ENCODE assay signal across 25 cellular contexts in genomic region chr10:93753621-93754250, GRCh38. TPM values are rescaled to one million over a fixed set of nuclear protein-coding genes. Genes with fewer than 3 reads are reported as not detected.
DNase-seq lines count a peak whose midpoint lies in the region; ATAC-seq, FAIRE-seq and TF ChIP-seq lines count a peak whose summit lies in the region.
"Had no signal": no experiment of that assay in that cellular context is flagged by ENCODE, and none has a peak within 500 bp of the region (broad histone marks: within the 10 kb centered on the region; RNA-seq: fewer than 3 reads in every experiment).

No MANE protein-coding gene starts in this region.

- no peak overlapping the region for H3K4me2 ChIP-seq in hepatocyte

- TF ChIP-seq CTCF in bronchial epithelial cell (IDR thresholded peaks at IDR 0.05; ENCODE audit: insufficient read depth, low read length, severe bottlenecking) (no peak), hepatocyte (IDR thresholded peaks at IDR 0.05; ENCODE audit: poor library complexity) (no peak)

- no peak for DNase-seq in bronchial epithelial cell (ENCODE audit: low read depth)
- peak; percentile 38 for DNase-seq in hepatocyte (ENCODE audit: low spot score)
- DNase-seq: activated T-cell treated with anti-CD3 and anti-CD28 coated beads, Interleukin-2, amount 50 U/mL, for 1 hour; CD8-positive, alpha-beta T cell; dermis blood vessel endothelial cell; DMS79; foreskin keratinocyte; NCI-H2029; NCI-H2227 treated with DMSO at 0.1 percent for 48 hours; OCI-M1; SHP77 treated with DMSO at 0.1 percent for 48 hours; stimulated activated CD8-positive, alpha-beta memory T cell treated with anti-CD3 and anti-CD28 coated beads, Interleukin-4, amount 100 ng/mL, for 48 hours; uterus had no signal

- H2AFZ ChIP-seq in hepatocyte: no peak overlapping the region

- H3K27me3 ChIP-seq in HUES6 (ENCODE audit: control insufficient read depth, insufficient read depth, low read length) (peaks cover 6% of the 10 kb centered on the region; the same call in 1 of the 2 replicates), bronchial epithelial cell (ENCODE audit: control insufficient read depth, insufficient read depth, low read length) (peaks cover 1% of the 10 kb centered on the region), hepatocyte (peaks cover 2% of the 10 kb centered on the region), rectal smooth muscle tissue (ENCODE audit: control insufficient read depth, insufficient read depth, low read length) (no peaks in the 10 kb centered on the region)
- H3K27me3 ChIP-seq: adrenal gland, cardiac muscle cell, right atrium auricular region, uterus had no signal

- peak; percentile 58 for FAIRE-seq in bronchial epithelial cell (lab: Jason Lieb, UNC)
- FAIRE-seq: islet of Langerhans had no signal

- H4K20me1 ChIP-seq in hepatocyte (ENCODE audit: insufficient read depth, poor library complexity, severe bottlenecking): no peaks in the 10 kb centered on the region

- H3K9ac ChIP-seq in HUES6 (ENCODE audit: low read length) (peak overlapping the region; percentile 19), rectal smooth muscle tissue (ENCODE audit: low read length) (no peak overlapping the region)

- 46% methylated on average over 3 of the region's 3 CpGs for WGBS in hepatocyte (ENCODE audit: low lambda C conversion rate, missing lambda C conversion rate)

- ATAC-seq in HG03565 (IDR thresholded peaks at IDR 0.05; ENCODE audit: unreplicated experiment) (no peak), GM18505 (IDR thresholded peaks at IDR 0.05; ENCODE audit: unreplicated experiment) (no peak), HG03378 (IDR thresholded peaks at IDR 0.05; ENCODE audit: unreplicated experiment) (no peak)
- ATAC-seq: CD8-positive, alpha-beta T cell had no signal

- no peak overlapping the region for H3K4me3 ChIP-seq in HUES6 (ENCODE audit: low read depth, low read length)
- H3K4me3 ChIP-seq in bronchial epithelial cell (ENCODE audit: low read depth, low read length): no peak overlapping the region
- H3K4me3 ChIP-seq in hepatocyte: no peak overlapping the region
- no peak overlapping the region for H3K4me3 ChIP-seq in rectal smooth muscle tissue (ENCODE audit: low read length)
- H3K4me3 ChIP-seq: adrenal gland, cardiac muscle cell, right atrium auricular region, uterus had no signal

- H3K4me1 ChIP-seq in HUES6 (ENCODE audit: control insufficient read depth, insufficient read depth, low read length) (peaks cover 91% of the 10 kb centered on the region), hepatocyte (ENCODE audit: insufficient read depth) (peaks cover 31% of the 10 kb centered on the region), rectal smooth muscle tissue (ENCODE audit: control insufficient read depth, insufficient read depth, low read length) (peaks cover 28% of the 10 kb centered on the region)
- H3K4me1 ChIP-seq: foreskin keratinocyte, uterus had no signal

- no peak for TF ChIP-seq POLR2A in GM18505 (IDR thresholded peaks at IDR 0.05; ENCODE audit: borderline replicate concordance, extremely low read depth, insufficient read depth, insufficient read length)

- H3K9me3 ChIP-seq in HUES6 (ENCODE audit: control insufficient read depth, insufficient read depth, low read depth, low read length): no peaks in the 10 kb centered on the region
- no peaks in the 10 kb centered on the region for H3K9me3 ChIP-seq in hepatocyte (ENCODE audit: low read depth)
- H3K9me3 ChIP-seq: adrenal gland, right atrium auricular region, uterus had no signal

- H3K36me3 ChIP-seq in HUES6 (ENCODE audit: control insufficient read depth, insufficient read depth, low read length) (no peaks in the 10 kb centered on the region), bronchial epithelial cell (ENCODE audit: control insufficient read depth, insufficient read depth, low read length) (no peaks in the 10 kb centered on the region), hepatocyte (replicated peaks; ENCODE audit: insufficient read depth, low read depth) (no peaks in the 10 kb centered on the region), rectal smooth muscle tissue (ENCODE audit: control insufficient read depth, insufficient read depth, low read length) (no peaks in the 10 kb centered on the region)
- H3K36me3 ChIP-seq: adrenal gland, cardiac muscle cell, right atrium auricular region, uterus had no signal

- no peak overlapping the region for H3K27ac ChIP-seq in HUES6 (ENCODE audit: low read depth, low read length)
- H3K27ac ChIP-seq in hepatocyte: peak overlapping the region; percentile 65
- H3K27ac ChIP-seq in rectal smooth muscle tissue (ENCODE audit: low read depth, low read length): peak overlapping the region; percentile 44
- H3K27ac ChIP-seq: adrenal gland, cardiac muscle cell, foreskin keratinocyte, right atrium auricular region, uterus had no signal

- no peaks in the 10 kb centered on the region for H3K9me2 ChIP-seq in hepatocyte (replicated peaks; ENCODE audit: insufficient read depth)

- H3K79me2 ChIP-seq in hepatocyte: no peaks in the 10 kb centered on the region

RNA-seq across cellular contexts. Expression of gene LGI1, which starts 4.0 kb away (rescaled TPM):
- total RNA-seq in bronchial epithelial cell: not detected in 2 replicates
- total RNA-seq in hepatocyte: 0.60 and 2.6 TPM in 2 replicates
- polyA plus RNA-seq in hepatocyte: 0.21 and 0.56 TPM in 2 replicates
- total RNA-seq: cardiac muscle cell; CD8-positive, alpha-beta T cell; dermis blood vessel endothelial cell; foreskin keratinocyte; HT-29; lung microvascular endothelial cell; osteoblast had no signal
- polyA plus RNA-seq: cardiac muscle cell, foreskin keratinocyte had no signal

RNA-seq across cellular contexts. Expression of gene FRA10AC1, which starts 51.3 kb away (rescaled TPM):
- total RNA-seq in bronchial epithelial cell (4.7 and 7.2 TPM in 2 replicates), hepatocyte (11.4 and 12.9 TPM in 2 replicates)
- polyA plus RNA-seq in hepatocyte: 14.9 TPM in 2 replicates
